In genomic region chr18:74796928-74797576, GRCh38 we compare ENCODE assay signal across 8 cellular contexts.
A peak's percentile ranks its signal among the peaks of the same experiment; 100 is the strongest.
DNase-seq lines count a peak whose midpoint lies in the region; ATAC-seq and TF ChIP-seq lines count a peak whose summit lies in the region.

No MANE protein-coding gene starts in this region.

- intact Hi-C loops in sciatic nerve (cut with DNase I) (no loop called here), aorta (cut with DNase I) (no loop called here)

- DNase-seq in AG09319 (ENCODE audit: extremely low read depth, low read depth) (peak; percentile 15), kidney glomerular epithelial cell (lab: John Stamatoyannopoulos, UW) (peak; percentile 46), sciatic nerve (ENCODE audit: low spot score) (no peak), aorta (no peak)
- peak; percentile 6 for DNase-seq in T-helper 2 cell treated with Interferon-gamma antibody and Interleukin-4, amounts not matched to agents 5 μg/mL and 100 μg/mL, for 36 hours (ENCODE audit: low spot score)
- DNase-seq in activated CD4-positive, alpha-beta T cell treated with anti-CD3 and anti-CD28 coated beads, Interleukin-2, amount 50 U/mL, for 4 hours, result no peak

- no peak for TF ChIP-seq CTCF in AG09319 (IDR thresholded peaks at IDR 0.05; ENCODE audit: low read depth, low read length)

- no peaks in the 10 kb centered on the region for H3K9me3 ChIP-seq in aorta (ENCODE audit: control insufficient read depth, low read length)

- H3K4me3 ChIP-seq in aorta (ENCODE audit: low read length in 2 of 2), result no peak overlapping the region

- peaks cover 0 to 3% of the 10 kb centered on the region in 2 donors for H3K4me1 ChIP-seq in aorta (ENCODE audit: control insufficient read depth in 1 of 2, insufficient read depth in 2 of 2, low read length in 2 of 2)

- peak; percentile 99 for ATAC-seq in GM18909 (IDR thresholded peaks at IDR 0.05; ENCODE audit: poor library complexity, unreplicated experiment)
- ATAC-seq in HG03095 (IDR thresholded peaks at IDR 0.05; ENCODE audit: unreplicated experiment), result peak; percentile 99
- ATAC-seq in sciatic nerve, result no peak
- ATAC-seq in aorta (ENCODE audit: low FRiP score), result no peak

- H3K36me3 ChIP-seq in aorta (ENCODE audit: control insufficient read depth in 1 of 2, insufficient read depth in 2 of 2, low read length in 1 of 2), result no peaks in the 10 kb centered on the region

- peaks cover 9% of the 10 kb centered on the region for H3K4me1 Mint-ChIP-seq in T-helper 2 cell treated with Interferon-gamma antibody and Interleukin-4, amounts not matched to agents 5 μg/mL and 100 μg/mL, for 36 hours (ENCODE audit: low read depth)

- H3K27ac ChIP-seq in aorta (ENCODE audit: low read depth in 1 of 2, low read length in 2 of 2), result no peak overlapping the region

- H3K36me3 Mint-ChIP-seq in T-helper 2 cell treated with Interferon-gamma antibody and Interleukin-4, amounts not matched to agents 5 μg/mL and 100 μg/mL, for 36 hours (ENCODE audit: low read depth), result no peaks in the 10 kb centered on the region

- no peak overlapping the region for H3K4me3 Mint-ChIP-seq in T-helper 2 cell treated with Interferon-gamma antibody and Interleukin-4, amounts not matched to agents 5 μg/mL and 100 μg/mL, for 36 hours

- no peaks in the 10 kb centered on the region for H3K27me3 ChIP-seq in aorta (ENCODE audit: control insufficient read depth in 1 of 2, insufficient read depth in 2 of 2, low read length in 1 of 2)

- H3K27me3 Mint-ChIP-seq in T-helper 2 cell treated with Interferon-gamma antibody and Interleukin-4, amounts not matched to agents 5 μg/mL and 100 μg/mL, for 36 hours (ENCODE audit: low read depth), result no peaks in the 10 kb centered on the region

- H3K9me3 Mint-ChIP-seq in T-helper 2 cell treated with Interferon-gamma antibody and Interleukin-4, amounts not matched to agents 5 μg/mL and 100 μg/mL, for 36 hours, result no peaks in the 10 kb centered on the region

- WGBS in aorta, 2 donors, result 21% methylated on average over 7 of the region's 7 CpGs

- no peak overlapping the region for H3K27ac Mint-ChIP-seq in T-helper 2 cell treated with Interferon-gamma antibody and Interleukin-4, amounts not matched to agents 5 μg/mL and 100 μg/mL, for 36 hours

Comparison
In these comparisons a context has a peak if more than half of its experiments do, and no peak if none do; other contexts are left out.
1. DNase-seq: peak in AG09319 (single experiment), T-helper 2 cell treated with Interferon-gamma antibody and Interleukin-4, amounts not matched to agents 5 μg/mL and 100 μg/mL, for 36 hours (single experiment) and kidney glomerular epithelial cell (single experiment); none in sciatic nerve (single experiment), activated CD4-positive, alpha-beta T cell treated with anti-CD3 and anti-CD28 coated beads, Interleukin-2, amount 50 U/mL, for 4 hours (0 of 2) and aorta (0 of 2).
2. ATAC-seq: peak in GM18909 (single experiment) and HG03095 (single experiment); none in sciatic nerve (single experiment) and aorta (single experiment).